Comparison of ENCODE assay signal across 8 cellular contexts in the genomic region with DNA sequence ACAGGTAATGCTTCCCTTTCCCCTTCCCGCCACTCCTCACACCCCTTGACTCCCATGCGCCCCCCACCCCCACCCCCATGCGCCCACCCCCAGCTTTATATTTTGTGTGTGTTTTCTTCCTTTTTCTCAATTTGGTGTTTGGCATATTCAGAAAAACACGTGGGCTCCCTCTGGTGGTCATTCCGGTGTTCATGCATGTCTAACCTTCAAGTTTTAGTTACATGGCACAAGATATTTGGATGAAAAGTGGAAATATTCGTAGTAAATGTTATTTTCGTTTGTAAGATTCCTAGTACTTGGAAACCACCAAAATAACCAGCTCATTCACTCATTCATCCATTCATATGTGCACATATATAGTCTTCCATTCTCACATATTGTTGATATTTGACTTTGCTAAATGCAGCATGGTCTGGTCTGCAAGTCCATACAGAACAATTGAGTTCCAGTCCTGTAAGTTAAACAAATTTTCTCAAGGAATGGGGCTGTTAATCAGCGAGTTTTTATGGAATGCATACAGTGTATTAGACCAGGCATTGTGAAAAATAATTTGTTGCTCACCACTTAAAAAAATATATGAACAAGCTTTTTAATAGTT.
DNase-seq lines count a peak whose midpoint lies in the region; ATAC-seq and TF ChIP-seq lines count a peak whose summit lies in the region.

No MANE protein-coding gene starts in this region.

- no peaks in the 10 kb centered on the region for H3K79me2 ChIP-seq in MM.1S (ENCODE audit: low read length)

- no peak overlapping the region for H2AFZ ChIP-seq in MM.1S (ENCODE audit: low read length)

- H3K27me3 Mint-ChIP-seq in T-cell = peaks cover 4 to 20% of the 10 kb centered on the region in 2 donors

- no peak overlapping the region for H3K27ac Mint-ChIP-seq in T-cell

- no peak overlapping the region for H3K9ac ChIP-seq in MM.1S (ENCODE audit: low read length)

- H3K4me1 Mint-ChIP-seq in T-cell = peaks cover 5 to 12% (median 9%) of the 10 kb centered on the region in 3 donors

- ATAC-seq in T-cell (replicated peaks in 1 of 4) (peak; percentile 36 to 45 (median 42)), HG03095 (IDR thresholded peaks at IDR 0.05; ENCODE audit: unreplicated experiment) (no peak), HG02885 (IDR thresholded peaks at IDR 0.05; ENCODE audit: poor library complexity, unreplicated experiment) (no peak)

- no peaks in the 10 kb centered on the region for H4K20me1 ChIP-seq in MM.1S (ENCODE audit: insufficient read depth, low read length)

- CTCF ChIA-PET in T-cell (lab: Charles Lee) = interaction anchor here (0.5 to 2.9 kb wide), 21 partner anchors 8 to 1229 kb away, joined by 3 to 21 read pairs (median 4); no protein-coding TSS in a partner anchor

- no peaks in the 10 kb centered on the region for H3K36me3 ChIP-seq in MM.1S (replicated peaks; ENCODE audit: insufficient read depth, low read length)
- no peaks in the 10 kb centered on the region for H3K36me3 ChIP-seq in ascending aorta

- peak overlapping the region in 1 of 3 donors; percentile 43 for H3K4me3 Mint-ChIP-seq in T-cell

- no peak overlapping the region for H3K4me2 ChIP-seq in MM.1S (ENCODE audit: low read depth, low read length)

- TF ChIP-seq CTCF in MM.1S (IDR thresholded peaks at IDR 0.05; ENCODE audit: low read length) = peak; percentile 61
- peak; percentile 26 to 81 (median 75) for TF ChIP-seq CTCF in ascending aorta (IDR thresholded peaks at IDR 0.05)

- H3K9me2 ChIP-seq in MM.1S (replicated peaks; ENCODE audit: insufficient read depth, low read length) = no peaks in the 10 kb centered on the region

- no peaks in the 10 kb centered on the region for H3K9me3 ChIP-seq in MM.1S (replicated peaks; ENCODE audit: insufficient read depth, low read length)
- no peaks in the 10 kb centered on the region for H3K9me3 ChIP-seq in ascending aorta

- intact Hi-C loops in ascending aorta (cut with DNase I) = loop anchor here (1.0 to 5.0 kb wide), 3 partner anchors 68 to 280 kb away; no protein-coding TSS in a partner anchor

- POLR2A ChIA-PET in T-cell (lab: Charles Lee) = no interaction called here

- H3K36me3 Mint-ChIP-seq in T-cell = no peaks in the 10 kb centered on the region

- H3F3A ChIP-seq in MM.1S (ENCODE audit: insufficient read depth, low read length) = no peaks in the 10 kb centered on the region

- H3K4me1 ChIP-seq in MM.1S (ENCODE audit: low read length) (peaks cover 11% of the 10 kb centered on the region), ascending aorta (peaks cover 2 to 20% of the 10 kb centered on the region in 2 donors)

- H3K4me3 ChIP-seq in MM.1S (ENCODE audit: low read length) (no peak overlapping the region), ascending aorta (peak overlapping the region; percentile 27 to 44)

- H3K9me3 Mint-ChIP-seq in T-cell = no peaks in the 10 kb centered on the region

- H3K27ac ChIP-seq in MM.1S (ENCODE audit: low read length) (no peak overlapping the region), ascending aorta (peak overlapping the region; percentile 58 to 62)

- DNase-seq in Daoy (ENCODE audit: low read depth) = peak; percentile 62
- DNase-seq in MM.1S = peak; percentile 67
- DNase-seq in T-cell = peak; percentile 4 to 66 (median 50)
- DNase-seq in ascending aorta (ENCODE audit: low spot score in 2 of 2) = peak in 1 of 2 donors; percentile 76
- DNase-seq in iPS-NIHi11 (ENCODE audit: low spot score) = peak; percentile 28
- DNase-seq in stimulated activated CD4-positive, alpha-beta T cell treated with anti-CD3 and anti-CD28 coated beads, Interleukin-1b, Interleukin-23, amount 100 ng/mL, for 24 hours (ENCODE audit: low read depth in 4 of 4, low spot score in 1 of 4) = peak; percentile 35 to 56 (median 42)

- H3K27me3 ChIP-seq in MM.1S (replicated peaks; ENCODE audit: insufficient read depth, low read length) (no peaks in the 10 kb centered on the region), ascending aorta (no peaks in the 10 kb centered on the region)

Comparison
In these comparisons a context has a peak if more than half of its experiments do, and no peak if none do; other contexts are left out.
1. ATAC-seq: peak in T-cell (4 of 4); none in HG03095 (single experiment) and HG02885 (single experiment).